Comparison of ENCODE assay signal across 8 cellular contexts in genomic region chr4:145935253-145936141, GRCh38. TPM values are rescaled to one million over a fixed set of nuclear protein-coding genes. Genes with fewer than 3 reads are reported as not detected.
DNase-seq lines count a peak whose midpoint lies in the region; ATAC-seq, FAIRE-seq and TF ChIP-seq lines count a peak whose summit lies in the region.

No MANE protein-coding gene starts in this region.

- no peaks in the 10 kb centered on the region for H3K36me3 Mint-ChIP-seq in CD4-positive, CD25-positive, alpha-beta regulatory T cell

- DNase-seq in CD4-positive, CD25-positive, alpha-beta regulatory T cell = peak in 1 of 3 donors; percentile 17
- peak in 2 of 3 experiments; percentile 4 to 7 for DNase-seq in activated CD8-positive, alpha-beta memory T cell treated with anti-CD3 and anti-CD28 coated beads for 48 hours (ENCODE audit: low read depth in 2 of 3, low spot score in 2 of 3)
- DNase-seq in head of caudate nucleus (peak in 39 of 42 donors; percentile 17 to 71 (median 40)), pancreas (peak in 3 of 6 donors; percentile 27 to 35 (median 35)), NCI-H446 treated with DMSO at 0.1 percent for 48 hours (lab: John Stamatoyannopoulos, UW) (no peak)
- no peak for DNase-seq in stimulated activated naive CD4-positive, alpha-beta T cell treated with Interleukin-2 at 50 U/mL for 16 hours (lab: John Stamatoyannopoulos, UW)

- peaks cover 49% of the 10 kb centered on the region for H3K27me3 Mint-ChIP-seq in CD4-positive, CD25-positive, alpha-beta regulatory T cell

- peaks cover 0 to 1% (median 0%) of the 10 kb centered on the region in 7 donors for H3K9me3 Mint-ChIP-seq in CD4-positive, CD25-positive, alpha-beta regulatory T cell

- H3K27ac ChIP-seq in CD4-positive, CD25-positive, alpha-beta regulatory T cell (ENCODE audit: insufficient read depth, low read length, poor library complexity, severe bottlenecking) = no peak overlapping the region
- peak overlapping the region; percentile 84 to 95 (median 88) for H3K27ac ChIP-seq in pancreas

- H3K36me3 ChIP-seq in CD4-positive, CD25-positive, alpha-beta regulatory T cell (ENCODE audit: control insufficient read depth, insufficient read depth, low read length) = no peaks in the 10 kb centered on the region
- no peaks in the 10 kb centered on the region for H3K36me3 ChIP-seq in pancreas

- peak overlapping the region; percentile 74 to 95 (median 93) for H3K27ac Mint-ChIP-seq in CD4-positive, CD25-positive, alpha-beta regulatory T cell

- ATAC-seq in CD4-positive, CD25-positive, alpha-beta regulatory T cell (ENCODE audit: low read depth in 2 of 2) = no peak
- ATAC-seq in GM18907 (IDR thresholded peaks at IDR 0.05; ENCODE audit: unreplicated experiment) (peak; percentile 28), HG03439 (IDR thresholded peaks at IDR 0.05; ENCODE audit: unreplicated experiment) (peak; percentile 29), pancreas (peak in 1 of 4 donors; percentile 5)

- intact Hi-C loops in head of caudate nucleus (cut with DNase I) (loop anchor here (10.0 kb wide), 2 partner anchors 51 to 91 kb away; no protein-coding TSS in a partner anchor), pancreas (cut with DNase I) (no loop called here)

- FAIRE-seq in pancreas (lab: Jason Lieb, UNC) = no peak

- H3K9me3 ChIP-seq in CD4-positive, CD25-positive, alpha-beta regulatory T cell (ENCODE audit: control insufficient read depth in 2 of 2, low read length in 2 of 2) = no peaks in the 10 kb centered on the region
- H3K9me3 ChIP-seq in pancreas = no peaks in the 10 kb centered on the region

- peaks cover 6 to 34% (median 24%) of the 10 kb centered on the region in 4 donors for H3K4me1 Mint-ChIP-seq in CD4-positive, CD25-positive, alpha-beta regulatory T cell

- H3K4me3 Mint-ChIP-seq in CD4-positive, CD25-positive, alpha-beta regulatory T cell = peak overlapping the region; percentile 81 to 93 (median 90)

- H3K27me3 ChIP-seq in CD4-positive, CD25-positive, alpha-beta regulatory T cell (ENCODE audit: control insufficient read depth, insufficient read depth, low read length) = peaks cover 3% of the 10 kb centered on the region
- H3K27me3 ChIP-seq in pancreas = no peaks in the 10 kb centered on the region

- H3K4me3 ChIP-seq in CD4-positive, CD25-positive, alpha-beta regulatory T cell (ENCODE audit: low read depth, low read length) = peak overlapping the region; percentile 61
- H3K4me3 ChIP-seq in pancreas = peak overlapping the region in 3 of 4 donors; percentile 71 to 77 (median 75)

- WGBS in pancreas, 2 donors = 5 to 6% methylated on average over 18 of the region's 18 CpGs

- TF ChIP-seq CTCF in pancreas (IDR thresholded peaks at IDR 0.05) = no peak

- H3K4me1 ChIP-seq in CD4-positive, CD25-positive, alpha-beta regulatory T cell (ENCODE audit: control insufficient read depth, insufficient read depth, low read length, poor library complexity, severe bottlenecking) = peaks cover 25% of the 10 kb centered on the region
- H3K4me1 ChIP-seq in pancreas = peaks cover 0 to 11% (median 8%) of the 10 kb centered on the region in 3 donors

RNA-seq across cellular contexts. Expression of gene ZNF827, which starts 3.1 kb away (rescaled TPM):
- total RNA-seq in CD4-positive, CD25-positive, alpha-beta regulatory T cell = 6.0 TPM
- polyA plus RNA-seq in CD4-positive, CD25-positive, alpha-beta regulatory T cell = 1 to 10 TPM in 3 of 4 donors, under 1 TPM in 1; 0.92 to 1.5 (median 1.1) TPM
- 10 to 100 TPM in 1 of 6 donors, 1 to 10 TPM in 5; 4.0 to 13.8 (median 5.3) TPM for total RNA-seq in pancreas
- 1 to 10 TPM; 3.8 to 4.1 TPM for polyA plus RNA-seq in pancreas

Comparison
In these comparisons a context has a peak if more than half of its experiments do, and no peak if none do; other contexts are left out.
1. ATAC-seq: peak in GM18907 (single experiment) and HG03439 (single experiment); none in CD4-positive, CD25-positive, alpha-beta regulatory T cell (0 of 2).
2. DNase-seq: peak in activated CD8-positive, alpha-beta memory T cell treated with anti-CD3 and anti-CD28 coated beads for 48 hours (2 of 3) and head of caudate nucleus (39 of 42); none in NCI-H446 treated with DMSO at 0.1 percent for 48 hours (single experiment) and stimulated activated naive CD4-positive, alpha-beta T cell treated with Interleukin-2 at 50 U/mL for 16 hours (single experiment).